ENCODE assay signal across 30 cellular contexts in genomic region chr6:15366879-15367278, GRCh38.
"Had no signal": no experiment of that assay in that cellular context is flagged by ENCODE, and none has a peak within 500 bp of the region (broad histone marks: within the 10 kb centered on the region; RNA-seq: fewer than 3 reads in every experiment).

No MANE protein-coding gene starts in this region.

- H3K36me3 ChIP-seq: brain microvascular endothelial cell, left lung, ovary, sigmoid colon, stomach, thyroid gland, upper lobe of right lung had no signal

- H3K4me3 Mint-ChIP-seq: activated B cell treated with CpG ODN at 0.5 μM for 24 hours; activated CD8-positive, alpha-beta T cell treated with anti-CD3 and anti-CD28 coated beads for 36 hours; activated naive CD8-positive, alpha-beta T cell; effector memory CD8-positive, alpha-beta T cell had no signal

- H3K27me3 Mint-ChIP-seq: activated B cell treated with CpG ODN at 0.5 μM for 24 hours; activated CD8-positive, alpha-beta T cell treated with anti-CD3 and anti-CD28 coated beads for 36 hours; activated naive CD8-positive, alpha-beta T cell; effector memory CD8-positive, alpha-beta T cell; progenitor cell of endocrine pancreas; stimulated activated naive B cell treated with anti-CD40 and anti-IgM and Interleukin-4, amounts not matched to agents 10 μg/mL and 1 μg/mL and 100 μg/mL, for 72 hours; T-cell had no signal

- H3K4me3 ChIP-seq: coronary artery, left lung, lung, mucosa of descending colon, ovary, sigmoid colon, stomach, thyroid gland, upper lobe of right lung had no signal

- H3K9me3 Mint-ChIP-seq: activated B cell treated with CpG ODN at 0.5 μM for 24 hours; activated CD8-positive, alpha-beta T cell treated with anti-CD3 and anti-CD28 coated beads for 36 hours; effector memory CD8-positive, alpha-beta T cell; nephron progenitor cell; stimulated activated naive B cell treated with anti-CD40 and anti-IgM and Interleukin-4, amounts not matched to agents 10 μg/mL and 1 μg/mL and 100 μg/mL, for 72 hours; T-cell had no signal

- H3K9me3 ChIP-seq: left lung, mucosa of descending colon, ovary, sigmoid colon, stomach, thyroid gland, upper lobe of right lung had no signal

- ATAC-seq: activated CD8-positive, alpha-beta T cell treated with anti-CD3 and anti-CD28 coated beads for 36 hours; effector memory CD8-positive, alpha-beta T cell; mucosa of descending colon; stimulated activated naive B cell treated with anti-CD40 and anti-IgM and Interleukin-4, amounts not matched to agents 10 μg/mL and 1 μg/mL and 100 μg/mL, for 72 hours; T-cell; upper lobe of right lung had no signal

- H3K27ac Mint-ChIP-seq: activated B cell treated with CpG ODN at 0.5 μM for 24 hours; activated CD8-positive, alpha-beta T cell treated with anti-CD3 and anti-CD28 coated beads for 36 hours; nephron progenitor cell; stimulated activated naive B cell treated with anti-CD40 and anti-IgM and Interleukin-4, amounts not matched to agents 10 μg/mL and 1 μg/mL and 100 μg/mL, for 72 hours; T-cell had no signal

- DNase-seq: activated B cell treated with CpG ODN at 0.5 μM for 24 hours; activated CD4-positive, alpha-beta T cell treated with anti-CD3 and anti-CD28 coated beads, Interleukin-2, amount 50 U/mL, for 1 hour; activated CD8-positive, alpha-beta T cell treated with anti-CD3 and anti-CD28 coated beads for 36 hours; activated naive CD4-positive, alpha-beta T cell treated with Interleukin-2 at 50 U/mL for 16 hours; activated T-cell treated with anti-CD3 and anti-CD28 coated beads, Interleukin-2, amount 50 U/mL, for 48 hours; aorta; brain microvascular endothelial cell; effector memory CD8-positive, alpha-beta T cell; erythroblast; head of caudate nucleus; hippocampal formation; left lung; mucosa of descending colon; nephron progenitor cell; ovary; retina; sigmoid colon; small intestine; stimulated activated CD4-positive, alpha-beta T cell treated with anti-CD3 and anti-CD28 coated beads, Interleukin-1b, Interleukin-23, amount 100 ng/mL, for 48 hours; stimulated activated CD4-positive, alpha-beta T cell treated with anti-CD3 and anti-CD28 coated beads, Interleukin-4, amount 100 ng/mL, for 4 hours; stimulated activated CD8-positive, alpha-beta memory T cell treated with anti-CD3 and anti-CD28 coated beads, Interleukin-4, amount 100 ng/mL, for 48 hours; stimulated activated naive B cell treated with anti-CD40 and anti-IgM and Interleukin-4, amounts not matched to agents 10 μg/mL and 1 μg/mL and 100 μg/mL, for 72 hours; stomach; T-cell; thyroid gland; upper lobe of right lung had no signal

- H3K27me3 ChIP-seq: brain microvascular endothelial cell, left lung, ovary, sigmoid colon, stomach, thyroid gland, upper lobe of right lung had no signal

- H3K27ac ChIP-seq: brain microvascular endothelial cell, coronary artery, ovary, sigmoid colon, stomach, thyroid gland, upper lobe of right lung had no signal
